Comparison of ENCODE assay signal across 18 cellular contexts in genomic region chr18:66640431-66640830, GRCh38. TPM values are rescaled to one million over a fixed set of nuclear protein-coding genes. Genes with fewer than 3 reads are reported as not detected.
A peak's percentile ranks its signal among the peaks of the same experiment; 100 is the strongest.
DNase-seq lines count a peak whose midpoint lies in the region; ATAC-seq and TF ChIP-seq lines count a peak whose summit lies in the region.
"Had no signal": no experiment of that assay in that cellular context is flagged by ENCODE, and none has a peak within 500 bp of the region (broad histone marks: within the 10 kb centered on the region; RNA-seq: fewer than 3 reads in every experiment).

No MANE protein-coding gene starts in this region.

- no peaks in the 10 kb centered on the region for H3K27me3 ChIP-seq in brain microvascular endothelial cell (replicated peaks)

- in situ Hi-C loops in brain microvascular endothelial cell (cut with HindIII; ENCODE audit: low pct_ligation_motif_present, low sequenced_read_pairs): no loop called here

- no peak for TF ChIP-seq CTCF in brain microvascular endothelial cell (IDR thresholded peaks at IDR 0.05; ENCODE audit: low read depth, low read length, missing control alignments)

- intact Hi-C loops in left ventricle myocardium superior (cut with micrococcal nuclease): no loop called here

- no peaks in the 10 kb centered on the region for H3K36me3 ChIP-seq in brain microvascular endothelial cell (replicated peaks)
- H3K36me3 ChIP-seq: WERI-Rb-1 had no signal

- DNase-seq in NCI-H226: peak; percentile 36
- DNase-seq in brain microvascular endothelial cell: peak; percentile 58
- DNase-seq in left ventricle myocardium superior: peak; percentile 47
- peak; percentile 8 for DNase-seq in stromal cell of bone marrow (ENCODE audit: low read depth)
- DNase-seq in NCI-H748 (lab: John Stamatoyannopoulos, UW; ENCODE audit: unreplicated experiment): no peak
- no peak for DNase-seq in NCI-H774 (lab: John Stamatoyannopoulos, UW)
- DNase-seq: activated CD8-positive, alpha-beta memory T cell treated with anti-CD3 and anti-CD28 coated beads for 24 hours; cortex of kidney; NCI-H1105 treated with DMSO at 0.1 percent for 48 hours; WERI-Rb-1 had no signal

- H3K4me3 ChIP-seq in brain microvascular endothelial cell (ENCODE audit: low read depth, low read length): no peak overlapping the region
- H3K4me3 ChIP-seq: GM23338, skin epidermis had no signal

- no peak overlapping the region for H3K27ac ChIP-seq in brain microvascular endothelial cell
- H3K27ac ChIP-seq: C4-2B, skin epidermis, WERI-Rb-1 had no signal

- peak; percentile 95 for ATAC-seq in left ventricle myocardium superior
- no peak for ATAC-seq in HG03175 (IDR thresholded peaks at IDR 0.05; ENCODE audit: unreplicated experiment)
- ATAC-seq: GM23338; SK-N-SH treated with all-trans-retinoic acid at 6 μM for 48 hours; stimulated activated effector memory CD8-positive, alpha-beta T cell treated with anti-CD3 and anti-CD28 coated beads, Interleukin-12 subunit alpha, Interleukin-12 subunit beta, amount 100 ng/mL, for 72 hours had no signal

RNA-seq across cellular contexts. Expression of gene CDH19, which starts 36.5 kb away (rescaled TPM):
- 12.1 TPM for total RNA-seq in left ventricle myocardium superior
- total RNA-seq: activated T-helper 2 cell treated with anti-CD3 and anti-CD28 coated beads, Interferon-gamma antibody, Interleukin-2, Interleukin-4, amounts not matched to agents 10 μg/mL and 5 μg/mL and 100 μg/mL, durations not matched to agents 14 hours and 24 hours and 36 hours; fibroblast of lung had no signal

Comparison
In these comparisons a context has a peak if more than half of its experiments do, and no peak if none do; other contexts are left out.
1. DNase-seq: peak in NCI-H226 (single experiment), brain microvascular endothelial cell (single experiment), left ventricle myocardium superior (single experiment) and stromal cell of bone marrow (single experiment); none in NCI-H748 (single experiment) and NCI-H774 (single experiment).